Comparison of ENCODE assay signal across 21 cellular contexts in genomic region chr18:11497585-11497984, GRCh38.
DNase-seq lines count a peak whose midpoint lies in the region; ATAC-seq and TF ChIP-seq lines count a peak whose summit lies in the region.
"Had no signal": no experiment of that assay in that cellular context is flagged by ENCODE, and none has a peak within 500 bp of the region (broad histone marks: within the 10 kb centered on the region; RNA-seq: fewer than 3 reads in every experiment).

No MANE protein-coding gene starts in this region.

- ATAC-seq in left ventricle myocardium superior: peak; percentile 86
- ATAC-seq in HG02623 (IDR thresholded peaks at IDR 0.05; ENCODE audit: unreplicated experiment): no peak
- ATAC-seq: activated CD4-positive, CD25-positive, alpha-beta regulatory T cell treated with anti-CD3 and anti-CD28 coated beads, Interleukin-2, amount 50 U/mL, for 24 hours; activated T-helper 17 cell treated with anti-CD3 and anti-CD28 coated beads, Interleukin-2, amount 50 U/mL, for 72 hours; CD8-positive, alpha-beta T cell; esophagus mucosa had no signal

- peaks cover 3% of the 10 kb centered on the region for H3K4me1 ChIP-seq in left ventricle myocardium inferior
- H3K4me1 ChIP-seq: HAP-1 had no signal

- H3K9me3 ChIP-seq in left ventricle myocardium inferior (replicated peaks): no peaks in the 10 kb centered on the region
- H3K9me3 ChIP-seq: HAP-1, tibial artery had no signal

- H3K27me3 ChIP-seq in left ventricle myocardium inferior (ENCODE audit: low read depth): no peaks in the 10 kb centered on the region
- H3K27me3 ChIP-seq: tibial artery had no signal

- TF ChIP-seq CTCF in left ventricle myocardium inferior (IDR thresholded peaks at IDR 0.05; ENCODE audit: borderline replicate concordance) (no peak), fibroblast of pulmonary artery (IDR thresholded peaks at IDR 0.05; ENCODE audit: low read length, missing control alignments) (no peak)

- no peaks in the 10 kb centered on the region for H3K36me3 ChIP-seq in left ventricle myocardium inferior
- H3K36me3 ChIP-seq: HAP-1, tibial artery had no signal

- DNase-seq in left ventricle myocardium superior: no peak
- DNase-seq in left ventricle myocardium inferior: no peak
- peak; percentile 86 for DNase-seq in RPMI7951 (ENCODE audit: low read depth)
- DNase-seq in fibroblast of pulmonary artery (ENCODE audit: low read depth): peak; percentile 25
- no peak for DNase-seq in activated CD8-positive, alpha-beta memory T cell treated with anti-CD3 and anti-CD28 coated beads, Interleukin-2, amount 50 U/mL, for 4 hours
- no peak for DNase-seq in DMS53 treated with DMSO at 0.1 percent for 48 hours (lab: John Stamatoyannopoulos, UW; ENCODE audit: unreplicated experiment)
- DNase-seq in CD1c-positive myeloid dendritic cell (ENCODE audit: extremely low spot score): no peak
- DNase-seq: caudate nucleus; CD8-positive, alpha-beta T cell; midbrain; NCI-H1105; PC-9; stimulated activated naive CD4-positive, alpha-beta T cell had no signal

- intact Hi-C loops in left ventricle myocardium superior (cut with micrococcal nuclease) (no loop called here), left ventricle myocardium inferior (cut with micrococcal nuclease) (no loop called here)

- H3K4me3 ChIP-seq in left ventricle myocardium inferior (no peak overlapping the region), fibroblast of pulmonary artery (replicated peaks; ENCODE audit: low read depth, low read length) (no peak overlapping the region)
- H3K4me3 ChIP-seq: HAP-1, PC-9, SK-N-MC, tibial artery had no signal

- no peak overlapping the region for H3K27ac ChIP-seq in left ventricle myocardium inferior (replicated peaks)
- H3K27ac ChIP-seq: KMS-11, PC-9, SK-N-MC, tibial artery had no signal

Comparison
In these comparisons a context has a peak if more than half of its experiments do, and no peak if none do; other contexts are left out.
1. DNase-seq: peak in RPMI7951 (single experiment) and fibroblast of pulmonary artery (single experiment); none in left ventricle myocardium superior (single experiment), left ventricle myocardium inferior (single experiment), activated CD8-positive, alpha-beta memory T cell treated with anti-CD3 and anti-CD28 coated beads, Interleukin-2, amount 50 U/mL, for 4 hours (single experiment), DMS53 treated with DMSO at 0.1 percent for 48 hours (single experiment) and CD1c-positive myeloid dendritic cell (single experiment).